Comparison of ENCODE assay signal across 8 cellular contexts in genomic region chr4:59818656-59819055, GRCh38.
DNase-seq lines count a peak whose midpoint lies in the region; ATAC-seq, FAIRE-seq and TF ChIP-seq lines count a peak whose summit lies in the region.

No MANE protein-coding gene starts in this region.

- H3K36me3 ChIP-seq in GM12878 (ENCODE audit: control insufficient read depth in 2 of 2, insufficient read depth in 2 of 2, low read length in 1 of 2) (no peaks in the 10 kb centered on the region), upper lobe of right lung (no peaks in the 10 kb centered on the region)
- H3K36me3 ChIP-seq in effector memory CD4-positive, alpha-beta T cell (ENCODE audit: control insufficient read depth, insufficient read depth, low read length) = no peaks in the 10 kb centered on the region

- no TSS peak for BruUV-seq in GM12878 (replicated peaks; lab: Mats Ljungman, UMichigan)

- H3K27me3 ChIP-seq in GM12878 (replicated peaks in 1 of 2; ENCODE audit: control insufficient read depth in 2 of 2, insufficient read depth in 2 of 2, low read length in 1 of 2) (no peaks in the 10 kb centered on the region), upper lobe of right lung (no peaks in the 10 kb centered on the region)
- H3K27me3 ChIP-seq in effector memory CD4-positive, alpha-beta T cell (replicated peaks; ENCODE audit: control insufficient read depth, insufficient read depth, low read length, poor library complexity, severe bottlenecking) = no peaks in the 10 kb centered on the region

- TF ChIP-seq EP300 in GM12878 (IDR thresholded peaks at IDR 0.05; ENCODE audit: borderline replicate concordance in 1 of 2, control insufficient read depth in 1 of 2, low read depth in 2 of 2, low read length in 2 of 2) = no peak

- no peaks in the 10 kb centered on the region for H4K20me1 ChIP-seq in GM12878 (ENCODE audit: control insufficient read depth, insufficient read depth)

- peak overlapping the region; percentile 78 for H2AFZ ChIP-seq in GM12878 (ENCODE audit: control insufficient read depth, low read depth, low read length)

- no peak overlapping the region; the same call in 1 of the 2 replicates for H3K27ac ChIP-seq in GM12878 (ENCODE audit: control insufficient read depth, insufficient read depth)
- H3K27ac ChIP-seq in upper lobe of right lung = no peak overlapping the region
- no peak overlapping the region for H3K27ac ChIP-seq in effector memory CD4-positive, alpha-beta T cell (ENCODE audit: insufficient read depth, low read length, poor library complexity, severe bottlenecking)

- in situ Hi-C loops in GM12878 (cut with MboI) = no loop called here

- CTCF ChIA-PET in GM12878 (lab: Yijun Ruan, JAX) = no interaction called here

- H3K4me1 ChIP-seq in GM12878 (ENCODE audit: control insufficient read depth, insufficient read depth, low read length) = no peaks in the 10 kb centered on the region
- no peaks in the 10 kb centered on the region for H3K4me1 ChIP-seq in upper lobe of right lung
- H3K4me1 ChIP-seq in effector memory CD4-positive, alpha-beta T cell (ENCODE audit: control insufficient read depth, insufficient read depth, low read length, poor library complexity, severe bottlenecking) = no peaks in the 10 kb centered on the region

- 22% methylated on average over 7 of the region's 7 CpGs for WGBS in GM12878 (ENCODE audit: insufficient coverage, insufficient replicate concordance, low lambda C conversion rate, missing lambda C conversion rate)

- H3K79me2 ChIP-seq in GM12878 (ENCODE audit: control insufficient read depth, insufficient read depth, low read length) = no peaks in the 10 kb centered on the region

- peak; percentile 93 for ATAC-seq in GM19351 (IDR thresholded peaks at IDR 0.05; ENCODE audit: unreplicated experiment)
- ATAC-seq in HG03558 (IDR thresholded peaks at IDR 0.05; ENCODE audit: extremely low read depth, unreplicated experiment) = peak; percentile 84
- ATAC-seq in GM12878 = peak; percentile 95
- no peak for ATAC-seq in upper lobe of right lung

- no peak for FAIRE-seq in GM12878 (lab: Jason Lieb, UNC)

- no peaks in the 10 kb centered on the region for H3K9me3 ChIP-seq in GM12878 (replicated peaks; ENCODE audit: control insufficient read depth, insufficient read depth, low read length)
- no peaks in the 10 kb centered on the region for H3K9me3 ChIP-seq in upper lobe of right lung
- H3K9me3 ChIP-seq in effector memory CD4-positive, alpha-beta T cell (ENCODE audit: control insufficient read depth, low read length) = no peaks in the 10 kb centered on the region

- H3K4me2 ChIP-seq in GM12878 (ENCODE audit: control insufficient read depth, insufficient read depth) = peak overlapping the region; percentile 68

- TF ChIP-seq RAD21 in GM12878 (IDR thresholded peaks at IDR 0.05; ENCODE audit: insufficient read depth, low read depth, low read length) = no peak

- RAD21 ChIA-PET in GM12878 (lab: Charles Lee; ENCODE audit: unreplicated experiment) = no interaction called here

- peak overlapping the region; percentile 20; the same call in 1 of the 2 replicates for H3K9ac ChIP-seq in GM12878 (ENCODE audit: control insufficient read depth, insufficient read depth, low read length)

- no peak for TF ChIP-seq POLR2A in GM12878 (IDR thresholded peaks at IDR 0.05; ENCODE audit: low read depth, low read length)

- SMC1A ChIA-PET in GM12878 (lab: Charles Lee; ENCODE audit: uncharacterized antibody, unreplicated experiment) = no interaction called here

- peak; percentile 1 to 6 for DNase-seq in AML-193 (lab: John Stamatoyannopoulos, UW)
- DNase-seq in GM12878 (ENCODE audit: low read depth, low spot score) = peak; percentile 15
- DNase-seq in upper lobe of right lung = no peak
- no peak for DNase-seq in SKM-1 (lab: John Stamatoyannopoulos, UW; ENCODE audit: unreplicated experiment)
- DNase-seq in effector memory CD4-positive, alpha-beta T cell = no peak
- no peak for DNase-seq in dermis blood vessel endothelial cell

- H3K4me3 ChIP-seq in GM12878 (peak overlapping the region; percentile 26; the same call in 1 of the 2 replicates), upper lobe of right lung (peak overlapping the region; percentile 23)
- H3K4me3 ChIP-seq in effector memory CD4-positive, alpha-beta T cell (ENCODE audit: insufficient read depth, low read depth, low read length, poor library complexity, severe bottlenecking) = no peak overlapping the region

- POLR2A ChIA-PET in GM12878 (lab: Charles Lee) = no interaction called here

- intact Hi-C loops in GM12878 (cut with micrococcal nuclease; ENCODE audit: unreplicated experiment) = no loop called here
- intact Hi-C loops in upper lobe of right lung (cut with DNase I) = no loop called here

- TF ChIP-seq CTCF in GM12878 (IDR thresholded peaks at IDR 0.05 in 2 of 3, conservative IDR thresholded peaks at IDR 0.05 in 1 of 3; ENCODE audit: control insufficient read depth in 2 of 3, extremely low read depth in 1 of 3, insufficient read depth in 1 of 3, low read depth in 3 of 3, low read length in 3 of 3) = no peak
- no peak for TF ChIP-seq CTCF in upper lobe of right lung (IDR thresholded peaks at IDR 0.05)

TF ChIP-seq in GM12878, 131 proteins besides CTCF, POLR2A, EP300 and RAD21:
- TF ChIP-seq RELA (IDR thresholded peaks at IDR 0.05; ENCODE audit: borderline replicate concordance, partially characterized antibody) (no peak), MXI1 (IDR thresholded peaks at IDR 0.05; ENCODE audit: low read depth, low read length) (no peak), JUNB (IDR thresholded peaks at IDR 0.05) (0 out of 2 replicates have a peak, but pooled peaks have one; percentile 10)
- TF ChIP-seq, protein P1, sequence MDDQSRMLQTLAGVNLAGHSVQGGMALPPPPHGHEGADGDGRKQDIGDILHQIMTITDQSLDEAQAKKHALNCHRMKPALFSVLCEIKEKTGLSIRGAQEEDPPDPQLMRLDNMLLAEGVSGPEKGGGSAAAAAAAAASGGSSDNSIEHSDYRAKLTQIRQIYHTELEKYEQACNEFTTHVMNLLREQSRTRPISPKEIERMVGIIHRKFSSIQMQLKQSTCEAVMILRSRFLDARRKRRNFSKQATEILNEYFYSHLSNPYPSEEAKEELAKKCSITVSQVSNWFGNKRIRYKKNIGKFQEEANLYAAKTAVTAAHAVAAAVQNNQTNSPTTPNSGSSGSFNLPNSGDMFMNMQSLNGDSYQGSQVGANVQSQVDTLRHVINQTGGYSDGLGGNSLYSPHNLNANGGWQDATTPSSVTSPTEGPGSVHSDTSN (IDR thresholded peaks at IDR 0.05; ENCODE audit: insufficient replicate concordance, low read depth, low read length) = no peak
- TF ChIP-seq, protein P2, sequence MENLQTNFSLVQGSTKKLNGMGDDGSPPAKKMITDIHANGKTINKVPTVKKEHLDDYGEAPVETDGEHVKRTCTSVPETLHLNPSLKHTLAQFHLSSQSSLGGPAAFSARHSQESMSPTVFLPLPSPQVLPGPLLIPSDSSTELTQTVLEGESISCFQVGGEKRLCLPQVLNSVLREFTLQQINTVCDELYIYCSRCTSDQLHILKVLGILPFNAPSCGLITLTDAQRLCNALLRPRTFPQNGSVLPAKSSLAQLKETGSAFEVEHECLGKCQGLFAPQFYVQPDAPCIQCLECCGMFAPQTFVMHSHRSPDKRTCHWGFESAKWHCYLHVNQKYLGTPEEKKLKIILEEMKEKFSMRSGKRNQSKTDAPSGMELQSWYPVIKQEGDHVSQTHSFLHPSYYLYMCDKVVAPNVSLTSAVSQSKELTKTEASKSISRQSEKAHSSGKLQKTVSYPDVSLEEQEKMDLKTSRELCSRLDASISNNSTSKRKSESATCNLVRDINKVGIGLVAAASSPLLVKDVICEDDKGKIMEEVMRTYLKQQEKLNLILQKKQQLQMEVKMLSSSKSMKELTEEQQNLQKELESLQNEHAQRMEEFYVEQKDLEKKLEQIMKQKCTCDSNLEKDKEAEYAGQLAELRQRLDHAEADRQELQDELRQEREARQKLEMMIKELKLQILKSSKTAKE (IDR thresholded peaks at IDR 0.05; ENCODE audit: low read depth, poor library complexity, severe bottlenecking) = no peak

Comparison
In these comparisons a context has a peak if more than half of its experiments do, and no peak if none do; other contexts are left out.
1. DNase-seq: peak in AML-193 (2 of 2) and GM12878 (single experiment); none in upper lobe of right lung (single experiment), SKM-1 (single experiment), effector memory CD4-positive, alpha-beta T cell (0 of 3) and dermis blood vessel endothelial cell (single experiment).